In genomic region chr3:40782086-40782721, GRCh38 we compare ENCODE assay signal across 10 cellular contexts.
A peak's percentile ranks its signal among the peaks of the same experiment; 100 is the strongest.
DNase-seq lines count a peak whose midpoint lies in the region; ATAC-seq and TF ChIP-seq lines count a peak whose summit lies in the region.
"Had no signal": no experiment of that assay in that cellular context is flagged by ENCODE, and none has a peak within 500 bp of the region (broad histone marks: within the 10 kb centered on the region; RNA-seq: fewer than 3 reads in every experiment).

No MANE protein-coding gene starts in this region.

- H3K36me3 Mint-ChIP-seq in activated T-helper 17 cell treated with anti-CD3 and anti-CD28 coated beads, Interleukin-2, amount 50 U/mL, for 72 hours (ENCODE audit: low read depth), result no peaks in the 10 kb centered on the region

- ATAC-seq in activated T-helper 17 cell treated with anti-CD3 and anti-CD28 coated beads, Interleukin-2, amount 50 U/mL, for 72 hours (replicated peaks), result peak; percentile 35
- peak; percentile 31 for ATAC-seq in mucosa of descending colon
- ATAC-seq in left lung, result no peak
- ATAC-seq: body of pancreas had no signal

- H3K27ac ChIP-seq in left lung, result no peak overlapping the region
- H3K27ac ChIP-seq in uterus, result no peak overlapping the region
- H3K27ac ChIP-seq: body of pancreas had no signal

- H3K36me3 ChIP-seq in mucosa of descending colon (ENCODE audit: low read depth) (no peaks in the 10 kb centered on the region), left lung (no peaks in the 10 kb centered on the region), uterus (no peaks in the 10 kb centered on the region)

- H3K9me3 Mint-ChIP-seq in activated T-helper 17 cell treated with anti-CD3 and anti-CD28 coated beads, Interleukin-2, amount 50 U/mL, for 72 hours, result peaks cover 11% of the 10 kb centered on the region

- no peaks in the 10 kb centered on the region for H3K4me1 ChIP-seq in mucosa of descending colon (ENCODE audit: low read depth)
- H3K4me1 ChIP-seq in left lung, result peaks cover 17 to 20% of the 10 kb centered on the region in 2 donors
- no peaks in the 10 kb centered on the region for H3K4me1 ChIP-seq in uterus

- DNase-seq in HuH-7 (ENCODE audit: low spot score) (peak; percentile 40), mucosa of descending colon (no peak), left lung (no peak), uterus (no peak), posterior vena cava (ENCODE audit: low spot score) (no peak)
- DNase-seq: NCI-H1694 treated with DMSO at 0.1 percent for 48 hours, substantia nigra had no signal

- peaks cover 20% of the 10 kb centered on the region for H3K27me3 Mint-ChIP-seq in activated T-helper 17 cell treated with anti-CD3 and anti-CD28 coated beads, Interleukin-2, amount 50 U/mL, for 72 hours

- H3K27me3 ChIP-seq in left lung (no peaks in the 10 kb centered on the region), uterus (no peaks in the 10 kb centered on the region)
- H3K27me3 ChIP-seq: body of pancreas had no signal

- intact Hi-C loops in mucosa of descending colon (cut with DNase I, micrococcal nuclease) (no loop called here), left lung (cut with DNase I) (no loop called here), uterus (cut with DNase I; ENCODE audit: low total_unique reads) (no loop called here), posterior vena cava (cut with DNase I) (loop anchor here in 1 of 2 donors (5.0 kb wide), 1 partner anchor 95 kb away; no protein-coding TSS in a partner anchor)

- no peak overlapping the region for H3K27ac Mint-ChIP-seq in activated T-helper 17 cell treated with anti-CD3 and anti-CD28 coated beads, Interleukin-2, amount 50 U/mL, for 72 hours

- H3K4me3 Mint-ChIP-seq in activated T-helper 17 cell treated with anti-CD3 and anti-CD28 coated beads, Interleukin-2, amount 50 U/mL, for 72 hours, result no peak overlapping the region

- H3K4me1 Mint-ChIP-seq in activated T-helper 17 cell treated with anti-CD3 and anti-CD28 coated beads, Interleukin-2, amount 50 U/mL, for 72 hours, result no peaks in the 10 kb centered on the region

- TF ChIP-seq CTCF in GM12875 (IDR thresholded peaks at IDR 0.05; ENCODE audit: borderline replicate concordance, insufficient read depth, low read depth, low read length) (peak; percentile 58), mucosa of descending colon (IDR thresholded peaks at IDR 0.05) (no peak), left lung (IDR thresholded peaks at IDR 0.05) (no peak), uterus (IDR thresholded peaks at IDR 0.05) (no peak)

- TF ChIP-seq POLR2A in uterus (IDR thresholded peaks at IDR 0.05), result no peak

- H3K9me3 ChIP-seq in mucosa of descending colon (no peaks in the 10 kb centered on the region), left lung (peaks cover 0 to 2% of the 10 kb centered on the region in 2 donors), uterus (no peaks in the 10 kb centered on the region)
- H3K9me3 ChIP-seq: body of pancreas had no signal

- no peak overlapping the region for H3K4me3 ChIP-seq in GM12875 (ENCODE audit: low read depth, low read length)
- H3K4me3 ChIP-seq in mucosa of descending colon, result no peak overlapping the region
- H3K4me3 ChIP-seq in left lung, result no peak overlapping the region
- H3K4me3 ChIP-seq in uterus, result no peak overlapping the region
- H3K4me3 ChIP-seq: body of pancreas had no signal
